In the genomic region with DNA sequence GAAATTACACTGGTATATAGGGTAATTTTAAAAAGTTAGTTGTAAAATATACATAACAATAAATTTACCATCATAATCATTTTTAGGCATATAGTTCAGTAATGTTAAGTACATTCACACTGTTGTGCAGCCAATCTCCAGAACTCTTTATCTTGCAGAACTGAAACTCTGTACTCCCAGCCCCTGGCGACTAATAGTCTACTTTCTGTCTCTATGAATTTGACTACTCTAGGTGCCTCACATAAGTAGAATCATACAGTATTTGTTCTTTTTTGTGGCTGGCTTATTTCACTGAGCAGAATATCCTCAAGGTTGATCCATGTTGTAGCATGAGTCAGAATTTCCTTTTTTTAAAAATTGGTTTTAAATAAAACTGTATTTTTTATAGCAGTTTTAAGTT, we compare ENCODE assay signal across 1 cellular context.
A peak's percentile ranks its signal among the peaks of the same experiment; 100 is the strongest.
TF ChIP-seq lines count a peak whose summit lies in the region.

No MANE protein-coding gene starts in this region.

TF ChIP-seq in GM12878, 131 proteins besides CTCF, POLR2A, EP300 and RAD21:
- TF ChIP-seq POLR2AphosphoS2 (IDR thresholded peaks at IDR 0.05; ENCODE audit: low read depth, low read length) (no peak), HDAC6 (IDR thresholded peaks at IDR 0.05; ENCODE audit: unreplicated experiment) (no peak), RUNX3 (IDR thresholded peaks at IDR 0.05; ENCODE audit: low read length) (0 out of 2 replicates have a peak, but pooled peaks have one; percentile 10), SPI1 (IDR thresholded peaks at IDR 0.05; ENCODE audit: borderline replicate concordance, insufficient read depth, low read depth, low read length) (peak; percentile 75)
